In genomic region chr7:113904521-113904920, GRCh38 we compare ENCODE assay signal across 8 cellular contexts. TPM values are rescaled to one million over a fixed set of nuclear protein-coding genes. Genes with fewer than 3 reads are reported as not detected.
"Had no signal": no experiment of that assay in that cellular context is flagged by ENCODE, and none has a peak within 500 bp of the region (broad histone marks: within the 10 kb centered on the region; RNA-seq: fewer than 3 reads in every experiment).

No MANE protein-coding gene starts in this region.

- H3K4me3 Mint-ChIP-seq: H9 had no signal

- H3K9me3 Mint-ChIP-seq: H9 had no signal

- H3K27ac ChIP-seq: GM23248 had no signal

- H3K4me1 Mint-ChIP-seq: H9 had no signal

- H3K4me3 ChIP-seq: GM23248 had no signal

- H3K27ac Mint-ChIP-seq: H9 had no signal

- FAIRE-seq: H54, HTR-8/SVneo had no signal

- H3K9ac ChIP-seq: GM23248 had no signal

- DNase-seq: GM23248, GOT3, H9, HCEC 1CT, KBM-7 had no signal

RNA-seq across cellular contexts. Expression of gene PPP1R3A, which starts 14.3 kb away (rescaled TPM):
- total RNA-seq: GM23248, H9, HT-29 had no signal
- polyA plus RNA-seq: GM23248 had no signal
